In genomic region chr11:126871792-126872191, GRCh38 we compare ENCODE assay signal across 22 cellular contexts.
DNase-seq lines count a peak whose midpoint lies in the region; ATAC-seq, FAIRE-seq and TF ChIP-seq lines count a peak whose summit lies in the region.
"Had no signal": no experiment of that assay in that cellular context is flagged by ENCODE, and none has a peak within 500 bp of the region (broad histone marks: within the 10 kb centered on the region; RNA-seq: fewer than 3 reads in every experiment).

No MANE protein-coding gene starts in this region.

- peak; percentile 79 to 92 for ATAC-seq in A549
- ATAC-seq in right lobe of liver: peak; percentile 50 to 93 (median 66)
- ATAC-seq in HG02852 (IDR thresholded peaks at IDR 0.05; ENCODE audit: unreplicated experiment): no peak
- ATAC-seq: Right ventricle myocardium inferior had no signal

- H4K20me1 ChIP-seq in GM23248 (ENCODE audit: insufficient read depth): no peaks in the 10 kb centered on the region
- H4K20me1 ChIP-seq: BLaER1 had no signal

- no TSS peak for BruUV-seq in Caco-2 (replicated peaks; lab: Mats Ljungman, UMichigan)

- H3K27ac Mint-ChIP-seq in Caco-2 (ENCODE audit: unreplicated experiment): no peak overlapping the region
- H3K27ac Mint-ChIP-seq: CD4-positive, alpha-beta memory T cell had no signal

- H3K27ac ChIP-seq in A549 (peak overlapping the region in 1 of 2 experiments; percentile 35; a peak in 4 of 6 replicates), GM23248 (no peak overlapping the region), right lobe of liver (no peak overlapping the region)
- H3K27ac ChIP-seq: BLaER1, Peyer's patch had no signal

- H3K36me3 Mint-ChIP-seq in Caco-2 (ENCODE audit: insufficient read depth, unreplicated experiment): no peaks in the 10 kb centered on the region
- H3K36me3 Mint-ChIP-seq: CD4-positive, alpha-beta memory T cell had no signal

- no peaks in the 10 kb centered on the region for H3K27me3 ChIP-seq in GM23248 (replicated peaks; ENCODE audit: insufficient read depth)
- H3K27me3 ChIP-seq in right lobe of liver: no peaks in the 10 kb centered on the region
- H3K27me3 ChIP-seq in Caco-2 (replicated peaks; ENCODE audit: control insufficient read depth, insufficient read depth, low read length): no peaks in the 10 kb centered on the region; the same call in 1 of the 2 replicates
- H3K27me3 ChIP-seq: BLaER1, Peyer's patch had no signal

- CTCF ChIA-PET in A549 (lab: Yijun Ruan, JAX) (no interaction called here), Caco-2 (lab: Charles Lee) (no interaction called here)

- H3K9me3 ChIP-seq in A549 (no peaks in the 10 kb centered on the region), GM23248 (ENCODE audit: low read depth) (no peaks in the 10 kb centered on the region), right lobe of liver (no peaks in the 10 kb centered on the region), Caco-2 (no peaks in the 10 kb centered on the region)
- H3K9me3 ChIP-seq: Peyer's patch had no signal

- H3K27me3 Mint-ChIP-seq in Caco-2 (ENCODE audit: insufficient read depth, unreplicated experiment): peaks cover 8% of the 10 kb centered on the region
- H3K27me3 Mint-ChIP-seq: CD4-positive, alpha-beta memory T cell had no signal

- POLR2A ChIA-PET in A549 (lab: Yijun Ruan, JAX): no interaction called here
- POLR2A ChIA-PET in Caco-2 (lab: Charles Lee): no interaction called here

- intact Hi-C loops in right lobe of liver (cut with DNase I) (no loop called here), Caco-2 (cut with micrococcal nuclease; ENCODE audit: unreplicated experiment) (no loop called here)

- peak overlapping the region; percentile 52 for H3K4me2 ChIP-seq in A549
- H3K4me2 ChIP-seq in GM23248 (ENCODE audit: unreplicated experiment): no peak overlapping the region
- H3K4me2 ChIP-seq: BLaER1 had no signal

- TF ChIP-seq CTCF in A549 (IDR thresholded peaks at IDR 0.05) (no peak), foreskin fibroblast (IDR thresholded peaks at IDR 0.05; ENCODE audit: low read depth, low read length) (no peak), right lobe of liver (IDR thresholded peaks at IDR 0.05) (no peak), Caco-2 (IDR thresholded peaks at IDR 0.05; ENCODE audit: insufficient read depth in 1 of 2, low read depth in 1 of 2, low read length in 1 of 2, severe bottlenecking in 1 of 2, unreplicated experiment in 1 of 2) (no peak)

- H3K4me1 ChIP-seq in A549 (peaks cover 20% of the 10 kb centered on the region), GM23248 (ENCODE audit: insufficient read depth) (peaks cover 15% of the 10 kb centered on the region; the same call in 1 of the 2 replicates), right lobe of liver (peaks cover 0 to 5% (median 0%) of the 10 kb centered on the region in 4 donors), Caco-2 (no peaks in the 10 kb centered on the region)
- H3K4me1 ChIP-seq: BLaER1, Peyer's patch had no signal

- TF ChIP-seq RAD21 in A549 (conservative IDR thresholded peaks at IDR 0.05 in 1 of 2, IDR thresholded peaks at IDR 0.05 in 1 of 2): no peak

- H3K9me2 ChIP-seq in GM23248 (ENCODE audit: insufficient read depth): no peaks in the 10 kb centered on the region

- no peak for FAIRE-seq in A549 (lab: Jason Lieb, UNC)
- FAIRE-seq: D721Med, H54 had no signal

- no peak overlapping the region for H3K9ac ChIP-seq in GM23248
- H3K9ac ChIP-seq: BLaER1 had no signal

- H3K4me1 Mint-ChIP-seq in Caco-2 (ENCODE audit: low read depth, unreplicated experiment): no peaks in the 10 kb centered on the region
- H3K4me1 Mint-ChIP-seq: CD4-positive, alpha-beta memory T cell had no signal

- in situ Hi-C loops in GM23248 (cut with MboI): no loop called here

- H3K4me3 ChIP-seq in A549: no peak overlapping the region
- H3K4me3 ChIP-seq in GM23248: no peak overlapping the region
- H3K4me3 ChIP-seq in foreskin fibroblast (ENCODE audit: low read depth in 1 of 2, low read length in 2 of 2): no peak overlapping the region
- no peak overlapping the region for H3K4me3 ChIP-seq in right lobe of liver
- H3K4me3 ChIP-seq in Caco-2 (ENCODE audit: low read depth, low read length): no peak overlapping the region
- H3K4me3 ChIP-seq: BLaER1, Peyer's patch had no signal

- no peak for TF ChIP-seq POLR2A in A549 (IDR thresholded peaks at IDR 0.05; ENCODE audit: low read length)
- TF ChIP-seq POLR2A in right lobe of liver (IDR thresholded peaks at IDR 0.05): no peak

- H3K4me3 Mint-ChIP-seq in Caco-2 (ENCODE audit: unreplicated experiment): no peak overlapping the region
- H3K4me3 Mint-ChIP-seq: CD4-positive, alpha-beta memory T cell had no signal

- no peak for TF ChIP-seq EP300 in A549 (IDR thresholded peaks at IDR 0.05)

- H2AFZ ChIP-seq in GM23248: no peak overlapping the region

- H3K36me3 ChIP-seq in GM23248 (ENCODE audit: low read depth) (no peaks in the 10 kb centered on the region), right lobe of liver (no peaks in the 10 kb centered on the region), Caco-2 (ENCODE audit: control insufficient read depth, insufficient read depth, low read length) (no peaks in the 10 kb centered on the region)
- H3K36me3 ChIP-seq: BLaER1, Peyer's patch had no signal

- H3K9me3 Mint-ChIP-seq in Caco-2 (ENCODE audit: unreplicated experiment): no peaks in the 10 kb centered on the region

- peaks cover 14% of the 10 kb centered on the region for H3K79me2 ChIP-seq in GM23248 (ENCODE audit: insufficient read depth)

- DNase-seq in A549 (ENCODE audit: low read depth in 1 of 2, low spot score in 1 of 2): peak; percentile 2 to 61
- DNase-seq in GM23248: peak; percentile 36
- DNase-seq in foreskin fibroblast: peak; percentile 9 to 24
- no peak for DNase-seq in right lobe of liver
- no peak for DNase-seq in MV-4-11 (lab: John Stamatoyannopoulos, UW)
- no peak for DNase-seq in Caco-2
- DNase-seq in amygdala (lab: John Stamatoyannopoulos, UW): no peak
- DNase-seq: 8988T; CD4-positive, alpha-beta memory T cell; Kasumi-1; MM.1S; NCI-H1092 treated with DMSO at 0.1 percent for 48 hours; NCI-H1694; NCI-H510A; NCI-H748 treated with DMSO at 0.1 percent for 48 hours; NK-92 treated with Interleukin-12 subunit alpha and Interleukin-12 subunit beta, amount 100 ng/mL, for 24 hours; Peyer's patch had no signal

- H3F3A ChIP-seq in GM23248 (ENCODE audit: insufficient read depth): peaks cover 11% of the 10 kb centered on the region

TF ChIP-seq in A549, 52 proteins besides CTCF, POLR2A, EP300 and RAD21:
- TF ChIP-seq FOSL2 (IDR thresholded peaks at IDR 0.05) (no peak), FOSL2 (CRISPR knock-in tag; IDR thresholded peaks at IDR 0.05) (peak; percentile 32), PHF8 (IDR thresholded peaks at IDR 0.05; ENCODE audit: borderline replicate concordance, low read depth) (no peak)

Comparison
In these comparisons a context has a peak if more than half of its experiments do, and no peak if none do; other contexts are left out.
1. DNase-seq: peak in A549 (2 of 2), GM23248 (single experiment) and foreskin fibroblast (2 of 2); none in right lobe of liver (0 of 3), MV-4-11 (single experiment), Caco-2 (0 of 2) and amygdala (0 of 56).